ENCODE assay signal across 2 cellular contexts in the genomic region with DNA sequence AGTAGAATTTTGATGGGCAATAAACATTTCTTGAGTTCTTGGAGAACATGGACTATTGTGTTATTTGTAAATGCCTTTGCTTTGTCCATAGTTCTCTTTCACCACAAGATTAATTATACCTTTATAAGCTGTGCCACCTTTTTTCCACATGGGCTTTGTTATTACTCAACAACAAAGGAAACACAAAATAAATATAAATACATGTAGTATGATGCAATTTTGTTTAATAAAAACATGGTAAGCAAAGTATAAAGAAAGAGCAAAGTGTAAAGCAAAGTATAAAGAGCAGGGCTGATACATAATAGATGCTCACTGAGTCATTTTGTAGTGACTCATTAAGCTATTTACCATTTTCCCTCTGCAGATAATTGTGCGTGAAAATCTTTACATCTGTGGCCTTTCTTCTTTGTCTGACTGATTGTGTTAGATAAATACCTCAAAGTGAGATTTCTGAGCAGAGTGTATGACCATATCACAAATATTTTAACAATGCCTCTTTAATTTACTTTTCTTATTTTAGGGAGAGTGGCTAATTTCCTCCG.
TF ChIP-seq lines count a peak whose summit lies in the region.

No MANE protein-coding gene starts in this region.

TF ChIP-seq in IMR-90, 13 proteins besides CTCF, POLR2A, EP300 and RAD21 (continued from another document):
- TF ChIP-seq, protein P1, sequence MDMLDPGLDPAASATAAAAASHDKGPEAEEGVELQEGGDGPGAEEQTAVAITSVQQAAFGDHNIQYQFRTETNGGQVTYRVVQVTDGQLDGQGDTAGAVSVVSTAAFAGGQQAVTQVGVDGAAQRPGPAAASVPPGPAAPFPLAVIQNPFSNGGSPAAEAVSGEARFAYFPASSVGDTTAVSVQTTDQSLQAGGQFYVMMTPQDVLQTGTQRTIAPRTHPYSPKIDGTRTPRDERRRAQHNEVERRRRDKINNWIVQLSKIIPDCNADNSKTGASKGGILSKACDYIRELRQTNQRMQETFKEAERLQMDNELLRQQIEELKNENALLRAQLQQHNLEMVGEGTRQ (IDR thresholded peaks at IDR 0.05; ENCODE audit: low read depth, low read length): no peak

TF ChIP-seq in GM12878, 131 proteins besides CTCF, POLR2A, EP300 and RAD21 (continued from another document):
- TF ChIP-seq, protein P2, sequence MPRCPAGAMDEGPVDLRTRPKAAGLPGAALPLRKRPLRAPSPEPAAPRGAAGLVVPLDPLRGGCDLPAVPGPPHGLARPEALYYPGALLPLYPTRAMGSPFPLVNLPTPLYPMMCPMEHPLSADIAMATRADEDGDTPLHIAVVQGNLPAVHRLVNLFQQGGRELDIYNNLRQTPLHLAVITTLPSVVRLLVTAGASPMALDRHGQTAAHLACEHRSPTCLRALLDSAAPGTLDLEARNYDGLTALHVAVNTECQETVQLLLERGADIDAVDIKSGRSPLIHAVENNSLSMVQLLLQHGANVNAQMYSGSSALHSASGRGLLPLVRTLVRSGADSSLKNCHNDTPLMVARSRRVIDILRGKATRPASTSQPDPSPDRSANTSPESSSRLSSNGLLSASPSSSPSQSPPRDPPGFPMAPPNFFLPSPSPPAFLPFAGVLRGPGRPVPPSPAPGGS (IDR thresholded peaks at IDR 0.05; ENCODE audit: borderline replicate concordance, insufficient read depth, low read depth, low read length, poor library complexity, severe bottlenecking): no peak
- TF ChIP-seq GATAD2B (conservative IDR thresholded peaks at IDR 0.05; ENCODE audit: low read depth): no peak
- no peak for TF ChIP-seq SRF (IDR thresholded peaks at IDR 0.05; ENCODE audit: low read depth in 2 of 2, low read length in 2 of 2)
- TF ChIP-seq E2F8 (IDR thresholded peaks at IDR 0.05; ENCODE audit: low read depth, partially characterized antibody): no peak
- TF ChIP-seq ZNF207 (IDR thresholded peaks at IDR 0.05; ENCODE audit: borderline replicate concordance): no peak
- TF ChIP-seq TCF3 (IDR thresholded peaks at IDR 0.05; ENCODE audit: borderline replicate concordance, insufficient read depth, low read depth, low read length): no peak
- TF ChIP-seq, protein P3, sequence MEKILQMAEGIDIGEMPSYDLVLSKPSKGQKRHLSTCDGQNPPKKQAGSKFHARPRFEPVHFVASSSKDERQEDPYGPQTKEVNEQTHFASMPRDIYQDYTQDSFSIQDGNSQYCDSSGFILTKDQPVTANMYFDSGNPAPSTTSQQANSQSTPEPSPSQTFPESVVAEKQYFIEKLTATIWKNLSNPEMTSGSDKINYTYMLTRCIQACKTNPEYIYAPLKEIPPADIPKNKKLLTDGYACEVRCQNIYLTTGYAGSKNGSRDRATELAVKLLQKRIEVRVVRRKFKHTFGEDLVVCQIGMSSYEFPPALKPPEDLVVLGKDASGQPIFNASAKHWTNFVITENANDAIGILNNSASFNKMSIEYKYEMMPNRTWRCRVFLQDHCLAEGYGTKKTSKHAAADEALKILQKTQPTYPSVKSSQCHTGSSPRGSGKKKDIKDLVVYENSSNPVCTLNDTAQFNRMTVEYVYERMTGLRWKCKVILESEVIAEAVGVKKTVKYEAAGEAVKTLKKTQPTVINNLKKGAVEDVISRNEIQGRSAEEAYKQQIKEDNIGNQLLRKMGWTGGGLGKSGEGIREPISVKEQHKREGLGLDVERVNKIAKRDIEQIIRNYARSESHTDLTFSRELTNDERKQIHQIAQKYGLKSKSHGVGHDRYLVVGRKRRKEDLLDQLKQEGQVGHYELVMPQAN (conservative IDR thresholded peaks at IDR 0.05): no peak
- TF ChIP-seq, protein P1 (IDR thresholded peaks at IDR 0.05; ENCODE audit: borderline replicate concordance, low read depth, low read length): no peak
- TF ChIP-seq CHD4 (IDR thresholded peaks at IDR 0.05): no peak
- TF ChIP-seq, protein P4, sequence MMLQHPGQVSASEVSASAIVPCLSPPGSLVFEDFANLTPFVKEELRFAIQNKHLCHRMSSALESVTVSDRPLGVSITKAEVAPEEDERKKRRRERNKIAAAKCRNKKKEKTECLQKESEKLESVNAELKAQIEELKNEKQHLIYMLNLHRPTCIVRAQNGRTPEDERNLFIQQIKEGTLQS (IDR thresholded peaks at IDR 0.05; ENCODE audit: borderline replicate concordance, extremely low read depth, low read depth, low read length): no peak
- TF ChIP-seq WRNIP1 (IDR thresholded peaks at IDR 0.05; ENCODE audit: borderline replicate concordance, low read depth, low read length): no peak
- TF ChIP-seq, protein P5, sequence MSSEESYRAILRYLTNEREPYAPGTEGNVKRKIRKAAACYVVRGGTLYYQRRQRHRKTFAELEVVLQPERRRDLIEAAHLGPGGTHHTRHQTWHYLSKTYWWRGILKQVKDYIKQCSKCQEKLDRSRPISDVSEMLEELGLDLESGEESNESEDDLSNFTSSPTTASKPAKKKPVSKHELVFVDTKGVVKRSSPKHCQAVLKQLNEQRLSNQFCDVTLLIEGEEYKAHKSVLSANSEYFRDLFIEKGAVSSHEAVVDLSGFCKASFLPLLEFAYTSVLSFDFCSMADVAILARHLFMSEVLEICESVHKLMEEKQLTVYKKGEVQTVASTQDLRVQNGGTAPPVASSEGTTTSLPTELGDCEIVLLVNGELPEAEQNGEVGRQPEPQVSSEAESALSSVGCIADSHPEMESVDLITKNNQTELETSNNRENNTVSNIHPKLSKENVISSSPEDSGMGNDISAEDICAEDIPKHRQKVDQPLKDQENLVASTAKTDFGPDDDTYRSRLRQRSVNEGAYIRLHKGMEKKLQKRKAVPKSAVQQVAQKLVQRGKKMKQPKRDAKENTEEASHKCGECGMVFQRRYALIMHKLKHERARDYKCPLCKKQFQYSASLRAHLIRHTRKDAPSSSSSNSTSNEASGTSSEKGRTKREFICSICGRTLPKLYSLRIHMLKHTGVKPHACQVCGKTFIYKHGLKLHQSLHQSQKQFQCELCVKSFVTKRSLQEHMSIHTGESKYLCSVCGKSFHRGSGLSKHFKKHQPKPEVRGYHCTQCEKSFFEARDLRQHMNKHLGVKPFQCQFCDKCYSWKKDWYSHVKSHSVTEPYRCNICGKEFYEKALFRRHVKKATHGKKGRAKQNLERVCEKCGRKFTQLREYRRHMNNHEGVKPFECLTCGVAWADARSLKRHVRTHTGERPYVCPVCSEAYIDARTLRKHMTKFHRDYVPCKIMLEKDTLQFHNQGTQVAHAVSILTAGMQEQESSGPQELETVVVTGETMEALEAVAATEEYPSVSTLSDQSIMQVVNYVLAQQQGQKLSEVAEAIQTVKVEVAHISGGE (CRISPR knock-in tag; IDR thresholded peaks at IDR 0.05): no peak
- TF ChIP-seq SMC3 (IDR thresholded peaks at IDR 0.05; ENCODE audit: borderline replicate concordance, low read length): no peak
- no peak for TF ChIP-seq ZNF217 (IDR thresholded peaks at IDR 0.05)
